Comparison of ENCODE assay signal across 8 cellular contexts in genomic region chr6:150016324-150017185, GRCh38. TPM values are rescaled to one million over a fixed set of nuclear protein-coding genes. Genes with fewer than 3 reads are reported as not detected.
DNase-seq lines count a peak whose midpoint lies in the region; ATAC-seq and TF ChIP-seq lines count a peak whose summit lies in the region.

No MANE protein-coding gene starts in this region.

- no peaks in the 10 kb centered on the region for H3K4me1 ChIP-seq in PC-3 (ENCODE audit: insufficient read depth, low read length)
- peaks cover 0 to 8% (median 0%) of the 10 kb centered on the region in 3 donors for H3K4me1 ChIP-seq in gastroesophageal sphincter

- intact Hi-C loops in PC-3 (cut with micrococcal nuclease): loop anchor here (1.0 to 10.0 kb wide), 4 partner anchors 82 to 801 kb away; partner anchors contain the start of gene GINM1

- H3K4me3 ChIP-seq in PC-3 (ENCODE audit: low read length) (no peak overlapping the region), gastroesophageal sphincter (no peak overlapping the region)

- no peak overlapping the region for H3K27ac ChIP-seq in PC-3 (ENCODE audit: low read length)
- H3K27ac ChIP-seq in gastroesophageal sphincter: no peak overlapping the region

- H3K36me3 ChIP-seq in PC-3 (ENCODE audit: low read depth, low read length): no peaks in the 10 kb centered on the region
- H3K36me3 ChIP-seq in gastroesophageal sphincter: no peaks in the 10 kb centered on the region

- DNase-seq in AML-193 (lab: John Stamatoyannopoulos, UW): peak; percentile 61 to 62
- peak; percentile 81 for DNase-seq in HuH-7 (ENCODE audit: low spot score)
- peak; percentile 84 for DNase-seq in PC-3
- DNase-seq in activated naive CD4-positive, alpha-beta T cell treated with Interleukin-2 at 50 U/mL for 16 hours: peak; percentile 44
- DNase-seq in osteocyte (ENCODE audit: extremely low spot score, unreplicated experiment): peak; percentile 68

- H3K27ac Mint-ChIP-seq in osteocyte (ENCODE audit: unreplicated experiment): no peak overlapping the region

- H3K9ac ChIP-seq in PC-3 (ENCODE audit: low read length): no peak overlapping the region

- BruUV-seq in PC-3 (replicated peaks; lab: Mats Ljungman, UMichigan): no TSS peak

- H3K27me3 ChIP-seq in PC-3 (ENCODE audit: low read length) (no peaks in the 10 kb centered on the region), gastroesophageal sphincter (peaks cover 73% of the 10 kb centered on the region)

- H3K4me1 Mint-ChIP-seq in osteocyte (ENCODE audit: unreplicated experiment): peaks cover 10% of the 10 kb centered on the region

- no peak overlapping the region for H3K4me2 ChIP-seq in PC-3 (ENCODE audit: low read length)

- H3K9me3 ChIP-seq in PC-3 (ENCODE audit: low read length) (no peaks in the 10 kb centered on the region), gastroesophageal sphincter (no peaks in the 10 kb centered on the region)

- no peaks in the 10 kb centered on the region for H3F3A ChIP-seq in PC-3 (ENCODE audit: low read length, unreplicated experiment)

- H3K4me3 Mint-ChIP-seq in osteocyte (ENCODE audit: unreplicated experiment): no peak overlapping the region

- TF ChIP-seq POLR2A in gastroesophageal sphincter (IDR thresholded peaks at IDR 0.05): no peak

- peaks cover 78% of the 10 kb centered on the region for H3K27me3 Mint-ChIP-seq in osteocyte (ENCODE audit: unreplicated experiment)

- no peaks in the 10 kb centered on the region for H3K79me2 ChIP-seq in PC-3 (ENCODE audit: low read length)

- 28 to 40% methylated on average over 4 to 6 of the region's 6 CpGs for WGBS in gastroesophageal sphincter (ENCODE audit: low coverage in 1 of 2), 2 donors

- no peaks in the 10 kb centered on the region for H3K9me3 Mint-ChIP-seq in osteocyte (ENCODE audit: unreplicated experiment)

- POLR2A ChIA-PET in PC-3 (lab: Charles Lee; ENCODE audit: unreplicated experiment): no interaction called here

- no peak for TF ChIP-seq EP300 in gastroesophageal sphincter (IDR thresholded peaks at IDR 0.05)

- ATAC-seq in GM18498 (IDR thresholded peaks at IDR 0.05; ENCODE audit: unreplicated experiment): peak; percentile 72
- ATAC-seq in PC-3: peak; percentile 79
- peak; percentile 65 for ATAC-seq in gastroesophageal sphincter
- no peak for ATAC-seq in GM21737 (IDR thresholded peaks at IDR 0.05; ENCODE audit: unreplicated experiment)

- CTCF ChIA-PET in PC-3 (lab: Charles Lee): interaction anchor here (0.5 to 0.6 kb wide), 2 partner anchors 66 to 822 kb away, joined by 3 to 4 read pairs; no protein-coding TSS in a partner anchor

- no peaks in the 10 kb centered on the region for H3K9me2 ChIP-seq in PC-3 (replicated peaks; ENCODE audit: low read length)

- H4K20me1 ChIP-seq in PC-3 (ENCODE audit: low read length): no peaks in the 10 kb centered on the region

- no peak overlapping the region for H2AFZ ChIP-seq in PC-3 (ENCODE audit: low read length)

- no peaks in the 10 kb centered on the region for H3K36me3 Mint-ChIP-seq in osteocyte (ENCODE audit: unreplicated experiment)

- TF ChIP-seq CTCF in PC-3 (conservative IDR thresholded peaks at IDR 0.05; ENCODE audit: low read depth, low read length) (peak; percentile 52; the same call in 1 of the 2 replicates), gastroesophageal sphincter (IDR thresholded peaks at IDR 0.05) (peak; percentile 49 to 80 (median 78)), osteocyte (IDR thresholded peaks at IDR 0.05) (peak; percentile 79)

RNA-seq across cellular contexts. Expression of gene RAET1L, which starts 8.8 kb away (rescaled TPM):
- total RNA-seq in PC-3 (2014; rRNA removed): 1.1 and 3.6 TPM in 2 replicates
- total RNA-seq in gastroesophageal sphincter: under 1 TPM in 2 of 4 donors, not detected in 2; 0.23 to 0.62 TPM
- total RNA-seq in osteocyte: not detected in 2 replicates

RNA-seq across cellular contexts. Expression of gene ULBP3, which starts 52.4 kb away (rescaled TPM):
- total RNA-seq in PC-3 (2014; rRNA removed) (20.5 and 23.2 TPM in 2 replicates), gastroesophageal sphincter (1 to 10 TPM in 1 of 4 donors, not detected in 3; 7.3 TPM), osteocyte (3.0 and 3.3 TPM in 2 replicates)

RNA-seq across cellular contexts. Expression of gene ULBP1, which starts 52.8 kb away (rescaled TPM):
- total RNA-seq in PC-3 (2014; rRNA removed): 0.86 and 0.87 TPM in 2 replicates
- total RNA-seq in gastroesophageal sphincter: under 1 TPM in 2 of 4 donors, not detected in 2; 0.07 to 0.27 TPM
- 10.7 and 11.5 TPM in 2 replicates for total RNA-seq in osteocyte
